Comparison of ENCODE assay signal across 17 cellular contexts in genomic region chr21:38208118-38208517, GRCh38. TPM values are rescaled to one million over a fixed set of nuclear protein-coding genes. Genes with fewer than 3 reads are reported as not detected.
DNase-seq lines count a peak whose midpoint lies in the region; ATAC-seq and TF ChIP-seq lines count a peak whose summit lies in the region.
"Had no signal": no experiment of that assay in that cellular context is flagged by ENCODE, and none has a peak within 500 bp of the region (broad histone marks: within the 10 kb centered on the region; RNA-seq: fewer than 3 reads in every experiment).

No MANE protein-coding gene starts in this region.

- H2BK5ac ChIP-seq in IMR-90 (ENCODE audit: low read depth, low read length, poor library complexity, severe bottlenecking) (no peak overlapping the region), neuronal stem cell (ENCODE audit: low read length) (no peak overlapping the region)

- H2AFZ ChIP-seq in IMR-90 (replicated peaks; ENCODE audit: low read length, poor library complexity): peak overlapping the region; percentile 28
- no peak overlapping the region for H2AFZ ChIP-seq in neuronal stem cell (ENCODE audit: low read length)

- TF ChIP-seq CTCF in IMR-90 (conservative IDR thresholded peaks at IDR 0.05; ENCODE audit: low read depth, low read length): no peak
- no peak for TF ChIP-seq CTCF in dorsolateral prefrontal cortex (IDR thresholded peaks at IDR 0.05 in 54 of 56, conservative IDR thresholded peaks at IDR 0.05 in 2 of 56; ENCODE audit: low read depth in 1 of 56, partially characterized antibody in 56 of 56)

- H3K4me3 Mint-ChIP-seq in activated CD4-positive, alpha-beta T cell treated with anti-CD3 and anti-CD28 coated beads for 36 hours: no peak overlapping the region
- H3K4me3 Mint-ChIP-seq: HFFc6 had no signal

- POLR2A ChIA-PET in activated CD4-positive, alpha-beta T cell treated with anti-CD3 and anti-CD28 coated beads for 36 hours (lab: Charles Lee): no interaction called here
- POLR2A ChIA-PET in IMR-90 (lab: Charles Lee; ENCODE audit: unreplicated experiment): no interaction called here

- CTCF ChIA-PET in activated CD4-positive, alpha-beta T cell treated with anti-CD3 and anti-CD28 coated beads for 36 hours (lab: Charles Lee): interaction anchor here (0.6 to 3.1 kb wide), 5 partner anchors 8 to 147 kb away, joined by 3 to 15 read pairs (median 12); no protein-coding TSS in a partner anchor
- CTCF ChIA-PET in IMR-90 (lab: Yijun Ruan, JAX): interaction anchor here (1.1 to 1.6 kb wide), 2 partner anchors 11 to 144 kb away, joined by 4 to 7 read pairs; no protein-coding TSS in a partner anchor

- no peak overlapping the region for H3K4me3 ChIP-seq in IMR-90 (ENCODE audit: insufficient read depth, low read depth, low read length)
- peak overlapping the region in 1 of 2 donors; percentile 2 for H3K4me3 ChIP-seq in neuronal stem cell (ENCODE audit: low read length in 2 of 2)
- H3K4me3 ChIP-seq in dorsolateral prefrontal cortex: no peak overlapping the region
- H3K4me3 ChIP-seq: BLaER1 treated with 17β-estradiol and CSF1 and Interleukin-3, amounts not matched to agents 10 nM and 100 nM; MG63 had no signal

- no peak overlapping the region for H2BK20ac ChIP-seq in IMR-90 (ENCODE audit: low read depth, low read length)

- no peaks in the 10 kb centered on the region for H3K36me3 Mint-ChIP-seq in activated CD4-positive, alpha-beta T cell treated with anti-CD3 and anti-CD28 coated beads for 36 hours (ENCODE audit: low read depth)

- no peaks in the 10 kb centered on the region for H3K9me3 Mint-ChIP-seq in activated CD4-positive, alpha-beta T cell treated with anti-CD3 and anti-CD28 coated beads for 36 hours (ENCODE audit: low read depth)

- H3K23ac ChIP-seq in IMR-90 (ENCODE audit: low read depth, low read length): no peak overlapping the region
- H3K23ac ChIP-seq in neuronal stem cell (ENCODE audit: low read depth, low read length, poor library complexity): no peak overlapping the region

- H4K8ac ChIP-seq in IMR-90 (ENCODE audit: low read depth in 2 of 2, low read length in 2 of 2) (no peak overlapping the region), neuronal stem cell (ENCODE audit: low read depth, low read length) (no peak overlapping the region)

- H3K14ac ChIP-seq in IMR-90 (replicated peaks; ENCODE audit: low read depth, low read length) (no peak overlapping the region; the same call in 1 of the 2 replicates), neuronal stem cell (ENCODE audit: low read length) (no peak overlapping the region)

- H2AK5ac ChIP-seq in IMR-90 (ENCODE audit: low read depth, low read length) (no peak overlapping the region), neuronal stem cell (ENCODE audit: low read depth, low read length) (no peak overlapping the region)

- in situ Hi-C loops in IMR-90 (cut with MboI; ENCODE audit: low sequenced_read_pairs): no loop called here

- peaks cover 20% of the 10 kb centered on the region for H3K27me3 Mint-ChIP-seq in activated CD4-positive, alpha-beta T cell treated with anti-CD3 and anti-CD28 coated beads for 36 hours

- ATAC-seq in activated CD4-positive, alpha-beta T cell treated with anti-CD3 and anti-CD28 coated beads for 36 hours: no peak
- ATAC-seq in IMR-90 (ENCODE audit: low read depth) (no peak), HG03520 (IDR thresholded peaks at IDR 0.05; ENCODE audit: unreplicated experiment) (no peak), GM21717 (IDR thresholded peaks at IDR 0.05; ENCODE audit: unreplicated experiment) (no peak)

- BruUV-seq in IMR-90 (replicated peaks; lab: Mats Ljungman, UMichigan): no TSS peak

- no peak overlapping the region for H4K91ac ChIP-seq in IMR-90 (ENCODE audit: insufficient read depth, low read depth, low read length)
- no peak overlapping the region for H4K91ac ChIP-seq in neuronal stem cell (ENCODE audit: low read depth, low read length, poor library complexity)

- no peak overlapping the region for H3K4ac ChIP-seq in IMR-90 (ENCODE audit: low read depth, low read length)
- H3K4ac ChIP-seq in neuronal stem cell (ENCODE audit: low read length): no peak overlapping the region

- dilution Hi-C loops in IMR-90 (cut with HindIII; ENCODE audit: low sequenced_read_pairs, unreplicated experiment): loop anchor here (25.0 kb wide), 1 partner anchor 154 kb away; no protein-coding TSS in a partner anchor

- H3K27ac Mint-ChIP-seq in activated CD4-positive, alpha-beta T cell treated with anti-CD3 and anti-CD28 coated beads for 36 hours: no peak overlapping the region
- H3K27ac Mint-ChIP-seq: HFFc6 had no signal

- no peak for TF ChIP-seq RAD21 in IMR-90 (IDR thresholded peaks at IDR 0.05; ENCODE audit: low read length)

- intact Hi-C loops in activated CD4-positive, alpha-beta T cell treated with anti-CD3 and anti-CD28 coated beads for 36 hours (cut with DNase I, micrococcal nuclease): no loop called here
- intact Hi-C loops in IMR-90 (cut with micrococcal nuclease) (no loop called here), dorsolateral prefrontal cortex (cut with DNase I) (no loop called here)

- no peak overlapping the region for H3K56ac ChIP-seq in IMR-90 (ENCODE audit: extremely low read depth, insufficient read depth, low read length)

- peak overlapping the region; percentile 62 for H2AK9ac ChIP-seq in IMR-90 (replicated peaks; ENCODE audit: low read depth, low read length, poor library complexity)

- H3K9me3 ChIP-seq in IMR-90 (ENCODE audit: control insufficient read depth, insufficient read depth, low read length): peaks cover 11% of the 10 kb centered on the region
- H3K9me3 ChIP-seq in neuronal stem cell (replicated peaks in 1 of 2; ENCODE audit: control insufficient read depth in 2 of 2, insufficient read depth in 1 of 2, low read depth in 1 of 2, low read length in 2 of 2): peaks cover 0 to 6% of the 10 kb centered on the region in 2 donors

- no peak overlapping the region for H3K4me2 ChIP-seq in IMR-90 (ENCODE audit: low read depth, low read length)
- no peak overlapping the region for H3K4me2 ChIP-seq in neuronal stem cell (ENCODE audit: insufficient read depth, low read length, poor library complexity, severe bottlenecking)
- H3K4me2 ChIP-seq: KMS-11 had no signal

- no CpG with 5 or more reads among the region's 6 CpGs for WGBS in IMR-90 (ENCODE audit: extremely low coverage in 2 of 2, insufficient read length in 1 of 2), 2 experiments
- no CpG with 5 or more reads among the region's 6 CpGs for WGBS in neuronal stem cell (ENCODE audit: extremely low coverage in 2 of 2, insufficient read length in 2 of 2, insufficient replicate concordance in 1 of 2), 2 donors

- H3K9me1 ChIP-seq in IMR-90 (ENCODE audit: insufficient read depth, low read length): no peaks in the 10 kb centered on the region

- H3K18ac ChIP-seq in IMR-90 (ENCODE audit: low read depth, low read length) (no peak overlapping the region), neuronal stem cell (ENCODE audit: low read length) (peak overlapping the region; percentile 39)

- H3K9ac ChIP-seq in IMR-90 (ENCODE audit: low read depth, low read length) (no peak overlapping the region), neuronal stem cell (ENCODE audit: low read depth, low read length, poor library complexity) (no peak overlapping the region)
- H3K9ac ChIP-seq: BLaER1 treated with 17β-estradiol and CSF1 and Interleukin-3, amounts not matched to agents 10 nM and 100 nM; KMS-11 had no signal

- H2BK120ac ChIP-seq in IMR-90 (ENCODE audit: low read depth, low read length): no peak overlapping the region
- H2BK120ac ChIP-seq in neuronal stem cell (ENCODE audit: low read depth, low read length): no peak overlapping the region

- no peaks in the 10 kb centered on the region for H3K36me3 ChIP-seq in IMR-90 (ENCODE audit: control insufficient read depth, insufficient read depth, low read length)
- no peaks in the 10 kb centered on the region for H3K36me3 ChIP-seq in neuronal stem cell (replicated peaks in 1 of 2; ENCODE audit: control insufficient read depth in 2 of 2, insufficient read depth in 2 of 2, low read length in 2 of 2)
- H3K36me3 ChIP-seq: BLaER1 treated with 17β-estradiol and CSF1 and Interleukin-3, amounts not matched to agents 10 nM and 100 nM; MG63 had no signal

- peaks cover 3% of the 10 kb centered on the region for H3K4me1 Mint-ChIP-seq in activated CD4-positive, alpha-beta T cell treated with anti-CD3 and anti-CD28 coated beads for 36 hours

- DNase-seq in activated CD4-positive, alpha-beta T cell treated with anti-CD3 and anti-CD28 coated beads for 36 hours: peak; percentile 13
- no peak for DNase-seq in activated CD4-positive, alpha-beta T cell treated with anti-CD3 and anti-CD28 coated beads, Interleukin-2, amount 50 U/mL, for 48 hours
- DNase-seq in IMR-90 (no peak), UCSD-AML1 (lab: John Stamatoyannopoulos, UW; ENCODE audit: unreplicated experiment) (peak; percentile 41), neuronal stem cell (ENCODE audit: low spot score) (no peak), dorsolateral prefrontal cortex (no peak)
- DNase-seq: HFFc6, MG63, NCI-H1092 treated with DMSO at 0.1 percent for 48 hours, NCI-H2081 treated with DMSO at 0.1 percent for 48 hours, NCI-H2227 treated with DMSO at 0.1 percent for 48 hours, NCI-H526, OCI-M1 had no signal

- no peak overlapping the region for H2BK15ac ChIP-seq in IMR-90 (ENCODE audit: low read depth, low read length)
- H2BK15ac ChIP-seq in neuronal stem cell (ENCODE audit: low read length): no peak overlapping the region

- no peaks in the 10 kb centered on the region for H3K79me1 ChIP-seq in IMR-90 (ENCODE audit: low read depth in 1 of 2, low read length in 2 of 2)
- H3K79me1 ChIP-seq in neuronal stem cell (ENCODE audit: low read depth, low read length): no peaks in the 10 kb centered on the region

- no peaks in the 10 kb centered on the region for H3K4me1 ChIP-seq in IMR-90 (ENCODE audit: control insufficient read depth, insufficient read depth, low read length)
- peaks cover 0 to 2% of the 10 kb centered on the region in 2 donors for H3K4me1 ChIP-seq in neuronal stem cell (ENCODE audit: control insufficient read depth in 2 of 2, insufficient read depth in 1 of 2, low read depth in 1 of 2, low read length in 2 of 2)

- H2BK12ac ChIP-seq in neuronal stem cell (ENCODE audit: low read length): no peak overlapping the region

- no peak overlapping the region for H4K5ac ChIP-seq in IMR-90 (ENCODE audit: low read depth, low read length)

- H4K20me1 ChIP-seq in IMR-90 (ENCODE audit: insufficient read depth, low read length): no peaks in the 10 kb centered on the region
- H4K20me1 ChIP-seq: BLaER1 treated with 17β-estradiol and CSF1 and Interleukin-3, amounts not matched to agents 10 nM and 100 nM had no signal

- no peak for TF ChIP-seq POLR2A in IMR-90 (IDR thresholded peaks at IDR 0.05; ENCODE audit: low read depth, low read length)

- no peak overlapping the region for H3K27ac ChIP-seq in IMR-90 (ENCODE audit: insufficient read depth, low read length)
- no peak overlapping the region for H3K27ac ChIP-seq in neuronal stem cell (replicated peaks; ENCODE audit: low read length)
- H3K27ac ChIP-seq in dorsolateral prefrontal cortex: no peak overlapping the region
- H3K27ac ChIP-seq: BLaER1 treated with 17β-estradiol and CSF1 and Interleukin-3, amounts not matched to agents 10 nM and 100 nM; KMS-11 had no signal

- H3K27me3 ChIP-seq in IMR-90 (ENCODE audit: control insufficient read depth, insufficient read depth, low read length) (peaks cover 52% of the 10 kb centered on the region), neuronal stem cell (ENCODE audit: control insufficient read depth in 3 of 3, insufficient read depth in 3 of 3, low read depth in 1 of 3, low read length in 3 of 3) (no peaks in the 10 kb centered on the region), dorsolateral prefrontal cortex (peaks cover 0 to 48% (median 12%) of the 10 kb centered on the region in 45 donors)

RNA-seq across cellular contexts. Expression of gene KCNJ15, which starts 48.7 kb away (rescaled TPM):
- under 1 TPM; 0.12 to 0.14 TPM for total RNA-seq in activated CD4-positive, alpha-beta T cell treated with anti-CD3 and anti-CD28 coated beads for 36 hours
- total RNA-seq in IMR-90 (2012; rRNA removed) (under 0.01 TPM in 2 replicates), dorsolateral prefrontal cortex (10 to 100 TPM in 1 of 120 experiments, 1 to 10 TPM in 18, under 1 TPM in 52, not detected in 49; 0.04 to 10.5 (median 0.45) TPM)
- polyA plus RNA-seq in IMR-90 (2012; rRNA removed): 0.07 TPM in 1 of 2 replicates, not detected in the other
- not detected in 2 replicates for polyA plus RNA-seq in IMR-90 (2012; cell fraction: cytosol; rRNA removed)
- polyA plus RNA-seq in IMR-90 (2012; cell fraction: nucleus; rRNA removed; ENCODE audit: low replicate concordance): 0.11 TPM in 1 of 2 replicates, not detected in the other
- 0.07 TPM for polyA plus RNA-seq in neuronal stem cell (2013, experiment 1 of 2)
- polyA plus RNA-seq in neuronal stem cell (2013, experiment 2 of 2): not detected

Comparison
In these comparisons a context has a peak if more than half of its experiments do, and no peak if none do; other contexts are left out.
1. DNase-seq: peak in activated CD4-positive, alpha-beta T cell treated with anti-CD3 and anti-CD28 coated beads for 36 hours (single experiment) and UCSD-AML1 (single experiment); none in activated CD4-positive, alpha-beta T cell treated with anti-CD3 and anti-CD28 coated beads, Interleukin-2, amount 50 U/mL, for 48 hours (0 of 2), IMR-90 (single experiment), neuronal stem cell (single experiment) and dorsolateral prefrontal cortex (0 of 10).